Comparison of ENCODE assay signal across 10 cellular contexts in genomic region chr7:142301923-142302550, GRCh38. TPM values are rescaled to one million over a fixed set of nuclear protein-coding genes. Genes with fewer than 3 reads are reported as not detected.
DNase-seq lines count a peak whose midpoint lies in the region; ATAC-seq and TF ChIP-seq lines count a peak whose summit lies in the region.
"Had no signal": no experiment of that assay in that cellular context is flagged by ENCODE, and none has a peak within 500 bp of the region (broad histone marks: within the 10 kb centered on the region; RNA-seq: fewer than 3 reads in every experiment).

No MANE protein-coding gene starts in this region.

- H3K79me2 ChIP-seq in Karpas-422 (ENCODE audit: low read length) (no peaks in the 10 kb centered on the region), mammary epithelial cell (ENCODE audit: insufficient read depth, low read length) (no peaks in the 10 kb centered on the region)

- POLR2A ChIA-PET in activated naive CD8-positive, alpha-beta T cell treated with anti-CD3 and anti-CD28 coated beads, Interleukin-2, amount 10 ng/mL, durations not matched to agents 7 days and 5 days (lab: Charles Lee): no interaction called here

- H3K27me3 ChIP-seq in Karpas-422 (ENCODE audit: low read length) (no peaks in the 10 kb centered on the region), mammary epithelial cell (ENCODE audit: insufficient read depth, low read length) (peaks cover 3% of the 10 kb centered on the region), lower lobe of right lung (ENCODE audit: low read depth) (no peaks in the 10 kb centered on the region)

- H3K36me3 ChIP-seq in Karpas-422 (ENCODE audit: insufficient read depth, low read length) (no peaks in the 10 kb centered on the region), mammary epithelial cell (ENCODE audit: insufficient read depth, low read length) (no peaks in the 10 kb centered on the region), lower lobe of right lung (no peaks in the 10 kb centered on the region)
- H3K36me3 ChIP-seq: thoracic aorta had no signal

- no peaks in the 10 kb centered on the region for H3K9me2 ChIP-seq in Karpas-422 (replicated peaks; ENCODE audit: insufficient read depth, low read length)

- peaks cover 24% of the 10 kb centered on the region for H3K27me3 Mint-ChIP-seq in activated naive CD8-positive, alpha-beta T cell treated with anti-CD3 and anti-CD28 coated beads, Interleukin-2, amount 10 ng/mL, durations not matched to agents 7 days and 5 days
- peaks cover 17% of the 10 kb centered on the region for H3K27me3 Mint-ChIP-seq in activated naive CD8-positive, alpha-beta T cell treated with anti-CD3 and anti-CD28 coated beads, Interleukin-2, amount 50 U/mL, for 24 hours
- H3K27me3 Mint-ChIP-seq in type B pancreatic cell: peaks cover 4% of the 10 kb centered on the region
- peaks cover 7% of the 10 kb centered on the region for H3K27me3 Mint-ChIP-seq in activated T-helper 1 cell treated with anti-CD3 and anti-CD28 coated beads, Interleukin-12 subunit alpha, Interleukin-12 subunit beta, Interleukin-2, Interleukin-4 antibody, amounts not matched to agents 30 ng/mL and 10 ng/mL and 1 ng/mL, durations not matched to agents 14 hours and 24 hours and 36 hours (ENCODE audit: insufficient read depth)

- BruUV-seq in mammary epithelial cell (replicated peaks; lab: Mats Ljungman, UMichigan): no TSS peak

- H3K9ac ChIP-seq in Karpas-422 (ENCODE audit: low read length) (no peak overlapping the region), mammary epithelial cell (ENCODE audit: insufficient read depth, low read length) (no peak overlapping the region)

- no peak overlapping the region for H3K27ac Mint-ChIP-seq in activated naive CD8-positive, alpha-beta T cell treated with anti-CD3 and anti-CD28 coated beads, Interleukin-2, amount 10 ng/mL, durations not matched to agents 7 days and 5 days
- no peak overlapping the region for H3K27ac Mint-ChIP-seq in activated naive CD8-positive, alpha-beta T cell treated with anti-CD3 and anti-CD28 coated beads, Interleukin-2, amount 50 U/mL, for 24 hours
- H3K27ac Mint-ChIP-seq in type B pancreatic cell: no peak overlapping the region
- H3K27ac Mint-ChIP-seq in activated T-helper 1 cell treated with anti-CD3 and anti-CD28 coated beads, Interleukin-12 subunit alpha, Interleukin-12 subunit beta, Interleukin-2, Interleukin-4 antibody, amounts not matched to agents 30 ng/mL and 10 ng/mL and 1 ng/mL, durations not matched to agents 14 hours and 24 hours and 36 hours: no peak overlapping the region
- H3K27ac Mint-ChIP-seq: WTC11 had no signal

- H2AFZ ChIP-seq in Karpas-422 (ENCODE audit: low read length) (no peak overlapping the region), mammary epithelial cell (ENCODE audit: low read depth, low read length) (no peak overlapping the region)

- H3K4me1 Mint-ChIP-seq in activated naive CD8-positive, alpha-beta T cell treated with anti-CD3 and anti-CD28 coated beads, Interleukin-2, amount 10 ng/mL, durations not matched to agents 7 days and 5 days: peaks cover 16% of the 10 kb centered on the region
- peaks cover 12% of the 10 kb centered on the region for H3K4me1 Mint-ChIP-seq in activated naive CD8-positive, alpha-beta T cell treated with anti-CD3 and anti-CD28 coated beads, Interleukin-2, amount 50 U/mL, for 24 hours
- no peaks in the 10 kb centered on the region for H3K4me1 Mint-ChIP-seq in type B pancreatic cell (ENCODE audit: unreplicated experiment)
- peaks cover 10% of the 10 kb centered on the region for H3K4me1 Mint-ChIP-seq in activated T-helper 1 cell treated with anti-CD3 and anti-CD28 coated beads, Interleukin-12 subunit alpha, Interleukin-12 subunit beta, Interleukin-2, Interleukin-4 antibody, amounts not matched to agents 30 ng/mL and 10 ng/mL and 1 ng/mL, durations not matched to agents 14 hours and 24 hours and 36 hours (ENCODE audit: low read depth)

- H3K36me3 Mint-ChIP-seq in activated naive CD8-positive, alpha-beta T cell treated with anti-CD3 and anti-CD28 coated beads, Interleukin-2, amount 10 ng/mL, durations not matched to agents 7 days and 5 days: no peaks in the 10 kb centered on the region
- no peaks in the 10 kb centered on the region for H3K36me3 Mint-ChIP-seq in activated naive CD8-positive, alpha-beta T cell treated with anti-CD3 and anti-CD28 coated beads, Interleukin-2, amount 50 U/mL, for 24 hours (ENCODE audit: low read depth)
- no peaks in the 10 kb centered on the region for H3K36me3 Mint-ChIP-seq in type B pancreatic cell
- H3K36me3 Mint-ChIP-seq in activated T-helper 1 cell treated with anti-CD3 and anti-CD28 coated beads, Interleukin-12 subunit alpha, Interleukin-12 subunit beta, Interleukin-2, Interleukin-4 antibody, amounts not matched to agents 30 ng/mL and 10 ng/mL and 1 ng/mL, durations not matched to agents 14 hours and 24 hours and 36 hours (ENCODE audit: low read depth): no peaks in the 10 kb centered on the region
- H3K36me3 Mint-ChIP-seq: WTC11 had no signal

- dilution Hi-C loops in mammary epithelial cell (cut with HindIII; ENCODE audit: low sequenced_read_pairs): no loop called here

- ATAC-seq in activated naive CD8-positive, alpha-beta T cell treated with anti-CD3 and anti-CD28 coated beads, Interleukin-2, amount 10 ng/mL, durations not matched to agents 7 days and 5 days (ENCODE audit: low read depth): peak; percentile 42
- ATAC-seq in activated naive CD8-positive, alpha-beta T cell treated with anti-CD3 and anti-CD28 coated beads, Interleukin-2, amount 50 U/mL, for 24 hours: no peak
- ATAC-seq in lower lobe of right lung: no peak
- ATAC-seq: WTC11 had no signal

- no peaks in the 10 kb centered on the region for H3K9me3 ChIP-seq in Karpas-422 (ENCODE audit: low read length)
- H3K9me3 ChIP-seq in mammary epithelial cell (replicated peaks; ENCODE audit: insufficient read depth, low read length): no peaks in the 10 kb centered on the region
- H3K9me3 ChIP-seq in lower lobe of right lung: no peaks in the 10 kb centered on the region
- H3K9me3 ChIP-seq: thoracic aorta had no signal

- H3K4me3 ChIP-seq in Karpas-422 (ENCODE audit: low read length) (no peak overlapping the region), mammary epithelial cell (replicated peaks in 1 of 3; ENCODE audit: insufficient read depth in 1 of 3, low read depth in 2 of 3, low read length in 3 of 3) (no peak overlapping the region), lower lobe of right lung (no peak overlapping the region)
- H3K4me3 ChIP-seq: thoracic aorta had no signal

- H4K20me1 ChIP-seq in Karpas-422 (ENCODE audit: insufficient read depth, low read depth, low read length): no peaks in the 10 kb centered on the region
- no peaks in the 10 kb centered on the region for H4K20me1 ChIP-seq in mammary epithelial cell (ENCODE audit: insufficient read depth, low read length)

- no peaks in the 10 kb centered on the region for H3K9me3 Mint-ChIP-seq in activated naive CD8-positive, alpha-beta T cell treated with anti-CD3 and anti-CD28 coated beads, Interleukin-2, amount 10 ng/mL, durations not matched to agents 7 days and 5 days
- no peaks in the 10 kb centered on the region for H3K9me3 Mint-ChIP-seq in activated naive CD8-positive, alpha-beta T cell treated with anti-CD3 and anti-CD28 coated beads, Interleukin-2, amount 50 U/mL, for 24 hours
- H3K9me3 Mint-ChIP-seq in type B pancreatic cell: no peaks in the 10 kb centered on the region
- no peaks in the 10 kb centered on the region for H3K9me3 Mint-ChIP-seq in activated T-helper 1 cell treated with anti-CD3 and anti-CD28 coated beads, Interleukin-12 subunit alpha, Interleukin-12 subunit beta, Interleukin-2, Interleukin-4 antibody, amounts not matched to agents 30 ng/mL and 10 ng/mL and 1 ng/mL, durations not matched to agents 14 hours and 24 hours and 36 hours
- H3K9me3 Mint-ChIP-seq: WTC11 had no signal

- TF ChIP-seq CTCF in mammary epithelial cell (conservative IDR thresholded peaks at IDR 0.05 in 1 of 2, IDR thresholded peaks at IDR 0.05 in 1 of 2; ENCODE audit: extremely low read depth in 1 of 2, insufficient read depth in 1 of 2, low read depth in 1 of 2, low read length in 2 of 2): peak; percentile 57 to 71
- peak; percentile 67 for TF ChIP-seq CTCF in type B pancreatic cell (conservative IDR thresholded peaks at IDR 0.05)
- TF ChIP-seq CTCF in lower lobe of right lung (IDR thresholded peaks at IDR 0.05): no peak

- 23% methylated on average over 3 of the region's 3 CpGs for WGBS in mammary epithelial cell (ENCODE audit: low coverage, missing lambda C conversion rate)

- CTCF ChIA-PET in mammary epithelial cell (lab: Charles Lee; ENCODE audit: low non-redundant PET): no interaction called here

- in situ Hi-C loops in mammary epithelial cell (cut with MboI; ENCODE audit: low sequenced_read_pairs in 2 of 2): no loop called here

- peaks cover 18% of the 10 kb centered on the region for H3K4me1 ChIP-seq in Karpas-422 (ENCODE audit: low read length)
- H3K4me1 ChIP-seq in mammary epithelial cell (ENCODE audit: insufficient read depth, low read length): no peaks in the 10 kb centered on the region
- H3K4me1 ChIP-seq in lower lobe of right lung: no peaks in the 10 kb centered on the region

- no peak overlapping the region for H3K4me2 ChIP-seq in Karpas-422 (ENCODE audit: low read depth, low read length, poor library complexity, severe bottlenecking)
- no peak overlapping the region for H3K4me2 ChIP-seq in mammary epithelial cell (ENCODE audit: insufficient read depth, low read depth, low read length)

- DNase-seq in activated naive CD8-positive, alpha-beta T cell treated with anti-CD3 and anti-CD28 coated beads, Interleukin-2, amount 10 ng/mL, durations not matched to agents 7 days and 5 days: no peak
- no peak for DNase-seq in activated naive CD8-positive, alpha-beta T cell treated with anti-CD3 and anti-CD28 coated beads, Interleukin-2, amount 50 U/mL, for 24 hours
- DNase-seq in Karpas-422: peak; percentile 66
- no peak for DNase-seq in mammary epithelial cell
- DNase-seq in type B pancreatic cell (ENCODE audit: extremely low spot score, unreplicated experiment): no peak
- no peak for DNase-seq in activated gamma-delta T cell (lab: John Stamatoyannopoulos, UW)
- no peak for DNase-seq in lower lobe of right lung
- no peak for DNase-seq in activated T-helper 1 cell treated with anti-CD3 and anti-CD28 coated beads, Interleukin-12 subunit alpha, Interleukin-12 subunit beta, Interleukin-2, Interleukin-4 antibody, amounts not matched to agents 30 ng/mL and 10 ng/mL and 1 ng/mL, durations not matched to agents 14 hours and 24 hours and 36 hours (ENCODE audit: low spot score)

- H3K27ac ChIP-seq in Karpas-422 (ENCODE audit: low read length) (no peak overlapping the region), mammary epithelial cell (ENCODE audit: insufficient read depth, low read depth, low read length) (no peak overlapping the region), lower lobe of right lung (no peak overlapping the region)
- H3K27ac ChIP-seq: thoracic aorta had no signal

- peak overlapping the region; percentile 3 for H3K4me3 Mint-ChIP-seq in activated naive CD8-positive, alpha-beta T cell treated with anti-CD3 and anti-CD28 coated beads, Interleukin-2, amount 10 ng/mL, durations not matched to agents 7 days and 5 days
- H3K4me3 Mint-ChIP-seq in activated naive CD8-positive, alpha-beta T cell treated with anti-CD3 and anti-CD28 coated beads, Interleukin-2, amount 50 U/mL, for 24 hours: no peak overlapping the region
- H3K4me3 Mint-ChIP-seq in type B pancreatic cell: no peak overlapping the region
- H3K4me3 Mint-ChIP-seq in activated T-helper 1 cell treated with anti-CD3 and anti-CD28 coated beads, Interleukin-12 subunit alpha, Interleukin-12 subunit beta, Interleukin-2, Interleukin-4 antibody, amounts not matched to agents 30 ng/mL and 10 ng/mL and 1 ng/mL, durations not matched to agents 14 hours and 24 hours and 36 hours: no peak overlapping the region
- H3K4me3 Mint-ChIP-seq: WTC11 had no signal

- intact Hi-C loops in mammary epithelial cell (cut with micrococcal nuclease) (loop anchor here (1.0 to 2.0 kb wide), 3 partner anchors 57 to 326 kb away; no protein-coding TSS in a partner anchor), lower lobe of right lung (cut with DNase I) (no loop called here)
- intact Hi-C loops in activated T-helper 1 cell treated with anti-CD3 and anti-CD28 coated beads, Interleukin-12 subunit alpha, Interleukin-12 subunit beta, Interleukin-2, Interleukin-4 antibody, amounts not matched to agents 30 ng/mL and 10 ng/mL and 1 ng/mL, durations not matched to agents 14 hours and 24 hours and 36 hours (cut with micrococcal nuclease): loop anchor here (1.0 to 2.0 kb wide), 2 partner anchors 326 to 511 kb away; no protein-coding TSS in a partner anchor

RNA-seq across cellular contexts. Expression of gene PRSS58, which starts 44.2 kb away (rescaled TPM):
- not detected for total RNA-seq in activated naive CD8-positive, alpha-beta T cell treated with anti-CD3 and anti-CD28 coated beads, Interleukin-2, amount 10 ng/mL, durations not matched to agents 7 days and 5 days
- total RNA-seq in Karpas-422 (2014; rRNA removed; shearing (Covaris generic); ENCODE audit: low replicate concordance): not detected in 2 replicates
- total RNA-seq in mammary epithelial cell: not detected
- polyA plus RNA-seq in mammary epithelial cell: not detected
- polyA minus RNA-seq in mammary epithelial cell: not detected
- not detected in 2 replicates for total RNA-seq in type B pancreatic cell (ENCODE audit: low replicate concordance)
- total RNA-seq in lower lobe of right lung: not detected
- not detected in 2 replicates for total RNA-seq in activated T-helper 1 cell treated with anti-CD3 and anti-CD28 coated beads, Interleukin-12 subunit alpha, Interleukin-12 subunit beta, Interleukin-2, Interleukin-4 antibody, amounts not matched to agents 30 ng/mL and 10 ng/mL and 1 ng/mL, durations not matched to agents 14 hours and 24 hours and 36 hours
- total RNA-seq: thoracic aorta, WTC11 had no signal
